In genomic region chr17:7341842-7342241, GRCh38 we compare ENCODE assay signal across 32 cellular contexts. TPM values are rescaled to one million over a fixed set of nuclear protein-coding genes. Genes with fewer than 3 reads are reported as not detected.
"Had no signal": no experiment of that assay in that cellular context is flagged by ENCODE, and none has a peak within 500 bp of the region (broad histone marks: within the 10 kb centered on the region; RNA-seq: fewer than 3 reads in every experiment).

No MANE protein-coding gene starts in this region.

- H3K27ac Mint-ChIP-seq: activated CD4-positive, alpha-beta memory T cell treated with anti-CD3 and anti-CD28 coated beads, Interleukin-2, amount 10 ng/mL, durations not matched to agents 7 days and 5 days; nephron progenitor cell; progenitor cell of endocrine pancreas had no signal

- H3K4me3 ChIP-seq: coronary artery, dorsolateral prefrontal cortex, gastrocnemius medialis, hepatocyte, ovary, right lobe of liver, tibial artery had no signal

- H3K79me2 ChIP-seq: hepatocyte had no signal

- H3K36me3 ChIP-seq: brain microvascular endothelial cell, gastrocnemius medialis, ovary, right lobe of liver, tibial artery had no signal

- H3K4me3 Mint-ChIP-seq: activated CD4-positive, alpha-beta memory T cell treated with anti-CD3 and anti-CD28 coated beads, Interleukin-2, amount 10 ng/mL, durations not matched to agents 7 days and 5 days; activated CD4-positive, alpha-beta T cell treated with anti-CD3 and anti-CD28 coated beads, Interleukin-2, amount 10 ng/mL, durations not matched to agents 7 days and 5 days; nephron progenitor cell; stimulated activated naive CD8-positive, alpha-beta T cell treated with anti-CD3 and anti-CD28 coated beads, Interleukin-15, amount 100 ng/mL, for 72 hours had no signal

- H3K27me3 Mint-ChIP-seq: activated CD4-positive, alpha-beta memory T cell treated with anti-CD3 and anti-CD28 coated beads, Interleukin-2, amount 10 ng/mL, durations not matched to agents 7 days and 5 days; activated CD4-positive, alpha-beta T cell treated with anti-CD3 and anti-CD28 coated beads, Interleukin-2, amount 10 ng/mL, durations not matched to agents 7 days and 5 days; stimulated activated naive CD8-positive, alpha-beta T cell treated with anti-CD3 and anti-CD28 coated beads, Interleukin-15, amount 100 ng/mL, for 72 hours had no signal

- H3K9me3 Mint-ChIP-seq: activated CD4-positive, alpha-beta memory T cell treated with anti-CD3 and anti-CD28 coated beads, Interleukin-2, amount 10 ng/mL, durations not matched to agents 7 days and 5 days; activated CD4-positive, alpha-beta T cell treated with anti-CD3 and anti-CD28 coated beads, Interleukin-2, amount 10 ng/mL, durations not matched to agents 7 days and 5 days; nephron progenitor cell; stimulated activated naive CD8-positive, alpha-beta T cell treated with anti-CD3 and anti-CD28 coated beads, Interleukin-15, amount 100 ng/mL, for 72 hours had no signal

- H3K4me2 ChIP-seq: hepatocyte had no signal

- ATAC-seq: activated CD4-positive, CD25-positive, alpha-beta regulatory T cell treated with anti-CD3 and anti-CD28 coated beads, Interleukin-2, amount 50 U/mL, for 24 hours; gastrocnemius medialis; left cardiac atrium; left ventricle myocardium superior; right lobe of liver; stimulated activated naive CD8-positive, alpha-beta T cell treated with anti-CD3 and anti-CD28 coated beads, Interleukin-15, amount 100 ng/mL, for 72 hours had no signal

- H2AFZ ChIP-seq: hepatocyte had no signal

- DNase-seq: activated CD4-positive, alpha-beta memory T cell treated with anti-CD3 and anti-CD28 coated beads, Interleukin-2, amount 10 ng/mL, durations not matched to agents 7 days and 5 days; activated CD4-positive, alpha-beta T cell treated with anti-CD3 and anti-CD28 coated beads, Interleukin-2, amount 10 ng/mL, durations not matched to agents 7 days and 5 days; activated gamma-delta T cell treated with Interleukin-2 at 50 U/mL for 16 hours; amniotic stem cell; brain microvascular endothelial cell; dorsolateral prefrontal cortex; effector memory CD4-positive, alpha-beta T cell; erythroblast; gastrocnemius medialis; glutamatergic neuron; left cardiac atrium; left ventricle myocardium superior; nephron progenitor cell; right lobe of liver; stimulated activated CD4-positive, alpha-beta T cell treated with anti-CD3 and anti-CD28 coated beads, Interleukin-2, amount 100 ng/mL, for 48 hours; stimulated activated naive CD8-positive, alpha-beta T cell treated with anti-CD3 and anti-CD28 coated beads, Interleukin-15, amount 100 ng/mL, for 72 hours; T-helper 9 cell; tibial artery had no signal

- H3K27me3 ChIP-seq: brain microvascular endothelial cell, dorsolateral prefrontal cortex, hepatocyte, ovary, right lobe of liver had no signal

- H3K27ac ChIP-seq: brain microvascular endothelial cell, coronary artery, dorsolateral prefrontal cortex, gastrocnemius medialis, hepatocyte, ovary, right lobe of liver, tibial artery, VCaP had no signal

- H3K9me3 ChIP-seq: gastrocnemius medialis, ovary, right lobe of liver, tibial artery had no signal

- H3K4me1 ChIP-seq: right lobe of liver, tibial artery had no signal

RNA-seq across cellular contexts. Expression of gene ACAP1, which starts 5.5 kb away (rescaled TPM):
- total RNA-seq: hepatocyte had no signal

RNA-seq across cellular contexts. Expression of gene TMEM95, which starts 13.1 kb away (rescaled TPM):
- total RNA-seq: activated CD4-positive, alpha-beta memory T cell treated with anti-CD3 and anti-CD28 coated beads, Interleukin-2, amount 10 ng/mL, durations not matched to agents 7 days and 5 days; cardiac septum; cerebellum; gastrocnemius medialis; hepatocyte; left cardiac atrium; left ventricle myocardium superior; lung microvascular endothelial cell; mucosa of gallbladder; ovary; progenitor cell of endocrine pancreas; renal cortical epithelial cell; right lobe of liver; skeletal muscle tissue; ureter had no signal
- polyA plus RNA-seq: hepatocyte, keratinocyte, ovary had no signal
